Comparison of ENCODE assay signal across 16 cellular contexts in the genomic region with DNA sequence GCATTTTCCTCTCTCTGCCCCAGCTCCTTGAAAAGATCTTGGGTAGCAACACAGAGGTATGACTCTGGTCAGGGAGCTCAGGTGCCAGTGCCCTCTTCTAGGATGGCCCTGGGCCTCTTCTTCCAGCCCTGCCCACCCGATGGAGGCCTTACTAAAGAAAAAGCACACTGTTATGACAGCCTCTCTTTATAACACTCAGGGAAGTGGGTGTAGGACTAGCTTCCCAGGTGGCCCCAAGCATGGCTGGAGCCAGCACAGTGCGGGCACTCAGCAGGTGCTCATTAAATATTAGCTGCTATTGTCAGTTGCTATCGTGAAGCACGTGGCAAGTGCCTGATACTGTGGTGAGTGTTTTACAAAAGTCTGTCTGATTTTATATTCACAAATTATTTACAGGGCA.
"Had no signal": no experiment of that assay in that cellular context is flagged by ENCODE, and none has a peak within 500 bp of the region (broad histone marks: within the 10 kb centered on the region; RNA-seq: fewer than 3 reads in every experiment).

No MANE protein-coding gene starts in this region.

- H3K36me3 Mint-ChIP-seq: activated naive CD8-positive, alpha-beta T cell treated with anti-CD3 and anti-CD28 coated beads for 36 hours; natural killer cell treated with Interleukin-12 subunit alpha and Interleukin-12 subunit beta and Interleukin-15 and Interleukin-18, amount 100 ng/mL, for 72 hours had no signal

- H3K27ac ChIP-seq: breast epithelium, colonic mucosa, esophagus squamous epithelium, gastrocnemius medialis, thoracic aorta, upper lobe of left lung had no signal

- DNase-seq: activated CD4-positive, alpha-beta T cell treated with anti-CD3 and anti-CD28 coated beads, Interleukin-2, amount 10 ng/mL, durations not matched to agents 24 days and 14 days; activated naive CD4-positive, alpha-beta T cell; activated naive CD8-positive, alpha-beta T cell treated with anti-CD3 and anti-CD28 coated beads for 36 hours; colonic mucosa; esophagus squamous epithelium; gastrocnemius medialis; hypothalamus; left cardiac atrium; nucleus accumbens; stimulated activated CD4-positive, alpha-beta T cell treated with anti-CD3 and anti-CD28 coated beads, Interleukin-4, amount 100 ng/mL, for 1 hour; stimulated activated naive CD4-positive, alpha-beta T cell treated with Interleukin-2 at 50 U/mL for 16 hours had no signal

- H3K4me1 Mint-ChIP-seq: activated CD4-positive, alpha-beta T cell treated with anti-CD3 and anti-CD28 coated beads, Interleukin-2, amount 10 ng/mL, durations not matched to agents 24 days and 14 days had no signal

- ATAC-seq: gastrocnemius medialis; left cardiac atrium; natural killer cell treated with Interleukin-12 subunit alpha and Interleukin-12 subunit beta and Interleukin-15 and Interleukin-18, amount 100 ng/mL, for 72 hours; SK-N-SH treated with all-trans-retinoic acid at 6 μM for 48 hours had no signal

- H3K36me3 ChIP-seq: breast epithelium, colonic mucosa, esophagus squamous epithelium, gastrocnemius medialis, thoracic aorta, upper lobe of left lung had no signal

- H3K4me3 Mint-ChIP-seq: activated CD4-positive, alpha-beta T cell treated with anti-CD3 and anti-CD28 coated beads, Interleukin-2, amount 10 ng/mL, durations not matched to agents 24 days and 14 days; activated naive CD8-positive, alpha-beta T cell treated with anti-CD3 and anti-CD28 coated beads for 36 hours; natural killer cell treated with Interleukin-12 subunit alpha and Interleukin-12 subunit beta and Interleukin-15 and Interleukin-18, amount 100 ng/mL, for 72 hours had no signal

- H3K27me3 ChIP-seq: colonic mucosa, upper lobe of left lung had no signal

- H3K9me3 ChIP-seq: breast epithelium, colonic mucosa, esophagus squamous epithelium, gastrocnemius medialis, thoracic aorta had no signal

- H3K4me3 ChIP-seq: breast epithelium, colonic mucosa, esophagus squamous epithelium, gastrocnemius medialis, thoracic aorta, upper lobe of left lung had no signal

- H3K9me3 Mint-ChIP-seq: activated CD4-positive, alpha-beta T cell treated with anti-CD3 and anti-CD28 coated beads, Interleukin-2, amount 10 ng/mL, durations not matched to agents 24 days and 14 days; activated naive CD8-positive, alpha-beta T cell treated with anti-CD3 and anti-CD28 coated beads for 36 hours; natural killer cell treated with Interleukin-12 subunit alpha and Interleukin-12 subunit beta and Interleukin-15 and Interleukin-18, amount 100 ng/mL, for 72 hours had no signal

- H3K4me1 ChIP-seq: breast epithelium, colonic mucosa, gastrocnemius medialis, upper lobe of left lung had no signal

- H3K27ac Mint-ChIP-seq: activated CD4-positive, alpha-beta T cell treated with anti-CD3 and anti-CD28 coated beads, Interleukin-2, amount 10 ng/mL, durations not matched to agents 24 days and 14 days; activated naive CD8-positive, alpha-beta T cell treated with anti-CD3 and anti-CD28 coated beads for 36 hours; natural killer cell treated with Interleukin-12 subunit alpha and Interleukin-12 subunit beta and Interleukin-15 and Interleukin-18, amount 100 ng/mL, for 72 hours had no signal
